Comparison of ENCODE assay signal across 1 cellular context in the genomic region with DNA sequence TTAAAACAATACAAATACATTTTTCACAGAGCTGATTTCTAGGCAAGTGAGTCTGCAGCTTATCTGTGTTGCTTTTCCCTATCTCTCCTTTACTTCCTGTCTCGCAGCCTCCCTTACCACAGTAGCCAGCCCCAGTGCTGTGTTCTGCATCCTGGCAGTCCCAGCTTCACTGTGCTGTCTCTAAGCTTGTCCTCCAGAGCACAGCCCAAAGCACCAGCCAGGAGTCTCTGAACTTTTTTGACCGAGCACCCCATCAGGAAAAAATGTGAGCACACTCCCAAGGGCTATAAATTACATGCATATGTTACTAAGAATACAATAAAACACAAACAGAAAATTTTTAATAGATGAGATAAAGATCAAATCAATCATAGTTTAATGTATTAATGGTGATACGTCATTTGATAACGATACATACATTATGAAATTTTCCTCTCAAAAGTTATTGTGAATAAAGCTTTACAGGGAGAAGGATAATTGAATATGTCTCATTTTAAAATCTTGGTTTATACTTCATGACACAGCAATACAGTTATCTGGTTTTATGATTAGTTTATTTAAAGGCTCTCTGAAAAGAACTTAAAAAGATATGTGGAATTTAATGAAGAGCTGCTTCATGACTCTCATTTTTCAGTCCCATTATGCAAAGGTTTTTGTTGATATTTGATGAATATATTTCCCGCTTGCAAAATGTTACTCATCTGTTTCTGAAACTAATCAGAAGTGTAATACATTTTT.
TF ChIP-seq lines count a peak whose summit lies in the region.

No MANE protein-coding gene starts in this region.

TF ChIP-seq in K562, 482 proteins besides CTCF, POLR2A, EP300 and RAD21 (continued from another document and continues in another):
- no peak for TF ChIP-seq ZNF609 (CRISPR knock-in tag; IDR thresholded peaks at IDR 0.05; ENCODE audit: borderline replicate concordance)
- no peak for TF ChIP-seq TCF7L2 (IDR thresholded peaks at IDR 0.05; ENCODE audit: low read depth, low read length)
- no peak for TF ChIP-seq ZNF124 (CRISPR knock-in tag; IDR thresholded peaks at IDR 0.05)
- no peak for TF ChIP-seq RBM22 (IDR thresholded peaks at IDR 0.05; ENCODE audit: low read depth, low read length, poor library complexity, severe bottlenecking)
- TF ChIP-seq RNF2 (IDR thresholded peaks at IDR 0.05): 0 out of 2 replicates have a peak, but pooled peaks have one; percentile 36
- no peak for TF ChIP-seq ZNF184 (CRISPR knock-in tag; IDR thresholded peaks at IDR 0.05)
- no peak for TF ChIP-seq SLC30A9 (CRISPR knock-in tag; IDR thresholded peaks at IDR 0.05)
- TF ChIP-seq, protein P1, sequence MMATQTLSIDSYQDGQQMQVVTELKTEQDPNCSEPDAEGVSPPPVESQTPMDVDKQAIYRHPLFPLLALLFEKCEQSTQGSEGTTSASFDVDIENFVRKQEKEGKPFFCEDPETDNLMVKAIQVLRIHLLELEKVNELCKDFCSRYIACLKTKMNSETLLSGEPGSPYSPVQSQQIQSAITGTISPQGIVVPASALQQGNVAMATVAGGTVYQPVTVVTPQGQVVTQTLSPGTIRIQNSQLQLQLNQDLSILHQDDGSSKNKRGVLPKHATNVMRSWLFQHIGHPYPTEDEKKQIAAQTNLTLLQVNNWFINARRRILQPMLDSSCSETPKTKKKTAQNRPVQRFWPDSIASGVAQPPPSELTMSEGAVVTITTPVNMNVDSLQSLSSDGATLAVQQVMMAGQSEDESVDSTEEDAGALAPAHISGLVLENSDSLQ (IDR thresholded peaks at IDR 0.05): 0 out of 2 replicates have a peak, but pooled peaks have one; percentile 15
- no peak for TF ChIP-seq STAT5B (CRISPR knock-in tag; IDR thresholded peaks at IDR 0.05)
- no peak for TF ChIP-seq POU5F1 (IDR thresholded peaks at IDR 0.05; ENCODE audit: borderline replicate concordance, low read depth, low read length, partially characterized antibody)
- TF ChIP-seq ATF1 (CRISPR knock-in tag; IDR thresholded peaks at IDR 0.05): no peak
- TF ChIP-seq ATF1 (tag; IDR thresholded peaks at IDR 0.05): 0 out of 2 replicates have a peak, but pooled peaks have one; percentile 53
- no peak for TF ChIP-seq GTF3C2 (IDR thresholded peaks at IDR 0.05; ENCODE audit: borderline replicate concordance, extremely low read depth, insufficient read length)
- TF ChIP-seq SETDB1 (IDR thresholded peaks at IDR 0.05; ENCODE audit: low read length): no peak
- TF ChIP-seq CHCHD3 (CRISPR knock-in tag; IDR thresholded peaks at IDR 0.05): no peak
- no peak for TF ChIP-seq NCOA4 (IDR thresholded peaks at IDR 0.05; ENCODE audit: partially characterized antibody)
- TF ChIP-seq C11orf30 (IDR thresholded peaks at IDR 0.05; ENCODE audit: low read depth): peak; percentile 79
- TF ChIP-seq, protein P2, sequence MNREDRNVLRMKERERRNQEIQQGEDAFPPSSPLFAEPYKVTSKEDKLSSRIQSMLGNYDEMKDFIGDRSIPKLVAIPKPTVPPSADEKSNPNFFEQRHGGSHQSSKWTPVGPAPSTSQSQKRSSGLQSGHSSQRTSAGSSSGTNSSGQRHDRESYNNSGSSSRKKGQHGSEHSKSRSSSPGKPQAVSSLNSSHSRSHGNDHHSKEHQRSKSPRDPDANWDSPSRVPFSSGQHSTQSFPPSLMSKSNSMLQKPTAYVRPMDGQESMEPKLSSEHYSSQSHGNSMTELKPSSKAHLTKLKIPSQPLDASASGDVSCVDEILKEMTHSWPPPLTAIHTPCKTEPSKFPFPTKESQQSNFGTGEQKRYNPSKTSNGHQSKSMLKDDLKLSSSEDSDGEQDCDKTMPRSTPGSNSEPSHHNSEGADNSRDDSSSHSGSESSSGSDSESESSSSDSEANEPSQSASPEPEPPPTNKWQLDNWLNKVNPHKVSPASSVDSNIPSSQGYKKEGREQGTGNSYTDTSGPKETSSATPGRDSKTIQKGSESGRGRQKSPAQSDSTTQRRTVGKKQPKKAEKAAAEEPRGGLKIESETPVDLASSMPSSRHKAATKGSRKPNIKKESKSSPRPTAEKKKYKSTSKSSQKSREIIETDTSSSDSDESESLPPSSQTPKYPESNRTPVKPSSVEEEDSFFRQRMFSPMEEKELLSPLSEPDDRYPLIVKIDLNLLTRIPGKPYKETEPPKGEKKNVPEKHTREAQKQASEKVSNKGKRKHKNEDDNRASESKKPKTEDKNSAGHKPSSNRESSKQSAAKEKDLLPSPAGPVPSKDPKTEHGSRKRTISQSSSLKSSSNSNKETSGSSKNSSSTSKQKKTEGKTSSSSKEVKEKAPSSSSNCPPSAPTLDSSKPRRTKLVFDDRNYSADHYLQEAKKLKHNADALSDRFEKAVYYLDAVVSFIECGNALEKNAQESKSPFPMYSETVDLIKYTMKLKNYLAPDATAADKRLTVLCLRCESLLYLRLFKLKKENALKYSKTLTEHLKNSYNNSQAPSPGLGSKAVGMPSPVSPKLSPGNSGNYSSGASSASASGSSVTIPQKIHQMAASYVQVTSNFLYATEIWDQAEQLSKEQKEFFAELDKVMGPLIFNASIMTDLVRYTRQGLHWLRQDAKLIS (CRISPR knock-in tag; IDR thresholded peaks at IDR 0.05): no peak
- TF ChIP-seq MEF2D (tag; conservative IDR thresholded peaks at IDR 0.05; ENCODE audit: low read depth): no peak
- TF ChIP-seq ZNF589 (CRISPR knock-in tag; IDR thresholded peaks at IDR 0.05; ENCODE audit: low read depth): no peak
- TF ChIP-seq PRMT5 (CRISPR knock-in tag; IDR thresholded peaks at IDR 0.05): no peak
- TF ChIP-seq CBFA2T2 (conservative IDR thresholded peaks at IDR 0.05): no peak; the same call in 1 of the 2 replicates
- TF ChIP-seq POLR2AphosphoS2 (IDR thresholded peaks at IDR 0.05; ENCODE audit: low read length): no peak
- TF ChIP-seq THRA (IDR thresholded peaks at IDR 0.05): no peak
- TF ChIP-seq MIER1 (IDR thresholded peaks at IDR 0.05; ENCODE audit: low read depth): no peak
- TF ChIP-seq, protein P3, sequence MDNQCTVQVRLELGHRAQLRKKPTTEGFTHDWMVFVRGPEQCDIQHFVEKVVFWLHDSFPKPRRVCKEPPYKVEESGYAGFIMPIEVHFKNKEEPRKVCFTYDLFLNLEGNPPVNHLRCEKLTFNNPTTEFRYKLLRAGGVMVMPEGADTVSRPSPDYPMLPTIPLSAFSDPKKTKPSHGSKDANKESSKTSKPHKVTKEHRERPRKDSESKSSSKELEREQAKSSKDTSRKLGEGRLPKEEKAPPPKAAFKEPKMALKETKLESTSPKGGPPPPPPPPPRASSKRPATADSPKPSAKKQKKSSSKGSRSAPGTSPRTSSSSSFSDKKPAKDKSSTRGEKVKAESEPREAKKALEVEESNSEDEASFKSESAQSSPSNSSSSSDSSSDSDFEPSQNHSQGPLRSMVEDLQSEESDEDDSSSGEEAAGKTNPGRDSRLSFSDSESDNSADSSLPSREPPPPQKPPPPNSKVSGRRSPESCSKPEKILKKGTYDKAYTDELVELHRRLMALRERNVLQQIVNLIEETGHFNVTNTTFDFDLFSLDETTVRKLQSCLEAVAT (IDR thresholded peaks at IDR 0.05): peak; percentile 45 to 48; a peak in 1 of 4 replicates
- TF ChIP-seq PHF8 (IDR thresholded peaks at IDR 0.05; ENCODE audit: borderline replicate concordance, low read length): no peak
- TF ChIP-seq JUNB (CRISPR knock-in tag; conservative IDR thresholded peaks at IDR 0.05): no peak
- TF ChIP-seq SNIP1 (IDR thresholded peaks at IDR 0.05; ENCODE audit: low read depth): no peak
- TF ChIP-seq, protein P4, sequence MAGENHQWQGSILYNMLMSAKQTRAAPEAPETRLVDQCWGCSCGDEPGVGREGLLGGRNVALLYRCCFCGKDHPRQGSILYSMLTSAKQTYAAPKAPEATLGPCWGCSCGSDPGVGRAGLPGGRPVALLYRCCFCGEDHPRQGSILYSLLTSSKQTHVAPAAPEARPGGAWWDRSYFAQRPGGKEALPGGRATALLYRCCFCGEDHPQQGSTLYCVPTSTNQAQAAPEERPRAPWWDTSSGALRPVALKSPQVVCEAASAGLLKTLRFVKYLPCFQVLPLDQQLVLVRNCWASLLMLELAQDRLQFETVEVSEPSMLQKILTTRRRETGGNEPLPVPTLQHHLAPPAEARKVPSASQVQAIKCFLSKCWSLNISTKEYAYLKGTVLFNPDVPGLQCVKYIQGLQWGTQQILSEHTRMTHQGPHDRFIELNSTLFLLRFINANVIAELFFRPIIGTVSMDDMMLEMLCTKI (IDR thresholded peaks at IDR 0.05; ENCODE audit: partially characterized antibody): no peak
- TF ChIP-seq RBBP5 (IDR thresholded peaks at IDR 0.05; ENCODE audit: borderline replicate concordance, insufficient read depth, low read length, poor library complexity, severe bottlenecking): no peak
- no peak for TF ChIP-seq JUN (IDR thresholded peaks at IDR 0.05; ENCODE audit: borderline replicate concordance, low read depth, low read length)
- no peak for TF ChIP-seq JUN (CRISPR knock-in tag; IDR thresholded peaks at IDR 0.05; ENCODE audit: borderline replicate concordance)
- TF ChIP-seq COPS2 (conservative IDR thresholded peaks at IDR 0.05): no peak
- TF ChIP-seq ZNF584 (CRISPR knock-in tag; IDR thresholded peaks at IDR 0.05; ENCODE audit: low read depth): peak; percentile 47; the same call in 1 of the 2 replicates
- TF ChIP-seq DLX4 (CRISPR knock-in tag; IDR thresholded peaks at IDR 0.05): no peak
- TF ChIP-seq ZFP36 (IDR thresholded peaks at IDR 0.05; ENCODE audit: low read depth, low read length, partially characterized antibody): peak; percentile 79
- TF ChIP-seq CTBP1 (IDR thresholded peaks at IDR 0.05; ENCODE audit: borderline replicate concordance): peak; percentile 57; the same call in 1 of the 2 replicates
